18 cellular contexts compared by ENCODE assay signal in genomic region chr9:19247420-19247819, GRCh38. TPM values are rescaled to one million over a fixed set of nuclear protein-coding genes. Genes with fewer than 3 reads are reported as not detected.
DNase-seq lines count a peak whose midpoint lies in the region; ATAC-seq, FAIRE-seq and TF ChIP-seq lines count a peak whose summit lies in the region.
"Had no signal": no experiment of that assay in that cellular context is flagged by ENCODE, and none has a peak within 500 bp of the region (broad histone marks: within the 10 kb centered on the region; RNA-seq: fewer than 3 reads in every experiment).

No MANE protein-coding gene starts in this region.

- H3K27me3 ChIP-seq in CD8-positive, alpha-beta T cell (ENCODE audit: insufficient read depth, low read length), result no peaks in the 10 kb centered on the region
- H3K27me3 ChIP-seq in K562 (ENCODE audit: control insufficient read depth in 2 of 2, insufficient read depth in 2 of 2, low read length in 2 of 2), result no peaks in the 10 kb centered on the region

- no peak overlapping the region for H2AFZ ChIP-seq in K562 (ENCODE audit: low read depth, low read length)

- in situ Hi-C loops in K562 (cut with MboI) (no loop called here), KBM-7 (cut with MboI; ENCODE audit: low pct_unique_long_range_greater_than_20kb, low sequenced_read_pairs) (no loop called here)

- H3K27me3 Mint-ChIP-seq in activated naive CD4-positive, alpha-beta T cell treated with anti-CD3 and anti-CD28 coated beads, Interleukin-2, amount 50 U/mL, for 24 hours, result no peaks in the 10 kb centered on the region
- no peaks in the 10 kb centered on the region for H3K27me3 Mint-ChIP-seq in activated naive CD4-positive, alpha-beta T cell treated with anti-CD3 and anti-CD28 coated beads, Interleukin-2, amount 10 ng/mL, durations not matched to agents 7 days and 5 days
- H3K27me3 Mint-ChIP-seq in CD8-positive, alpha-beta T cell (ENCODE audit: low read depth), result no peaks in the 10 kb centered on the region
- peaks cover 3% of the 10 kb centered on the region for H3K27me3 Mint-ChIP-seq in nephron progenitor cell (ENCODE audit: low read depth, poor library complexity)

- H3K36me3 ChIP-seq in CD8-positive, alpha-beta T cell (ENCODE audit: insufficient read depth, low read length), result no peaks in the 10 kb centered on the region
- H3K36me3 ChIP-seq in K562 (ENCODE audit: control insufficient read depth, insufficient read depth, low read length), result no peaks in the 10 kb centered on the region

- peaks cover 56% of the 10 kb centered on the region for H3K79me2 ChIP-seq in K562 (ENCODE audit: control insufficient read depth, insufficient read depth, low read length)

- no peak overlapping the region for H3K9ac ChIP-seq in K562 (ENCODE audit: insufficient read depth in 1 of 2, low read depth in 2 of 2, low read length in 2 of 2)

- peaks cover 70% of the 10 kb centered on the region for H3K4me1 Mint-ChIP-seq in activated naive CD4-positive, alpha-beta T cell treated with anti-CD3 and anti-CD28 coated beads, Interleukin-2, amount 50 U/mL, for 24 hours
- peaks cover 8% of the 10 kb centered on the region for H3K4me1 Mint-ChIP-seq in activated naive CD4-positive, alpha-beta T cell treated with anti-CD3 and anti-CD28 coated beads, Interleukin-2, amount 10 ng/mL, durations not matched to agents 7 days and 5 days
- peaks cover 71% of the 10 kb centered on the region for H3K4me1 Mint-ChIP-seq in CD8-positive, alpha-beta T cell (ENCODE audit: low read depth)
- peaks cover 59% of the 10 kb centered on the region for H3K4me1 Mint-ChIP-seq in nephron progenitor cell

- peak overlapping the region; percentile 38 for H3K27ac Mint-ChIP-seq in activated naive CD4-positive, alpha-beta T cell treated with anti-CD3 and anti-CD28 coated beads, Interleukin-2, amount 50 U/mL, for 24 hours
- H3K27ac Mint-ChIP-seq in activated naive CD4-positive, alpha-beta T cell treated with anti-CD3 and anti-CD28 coated beads, Interleukin-2, amount 10 ng/mL, durations not matched to agents 7 days and 5 days, result no peak overlapping the region
- peak overlapping the region; percentile 3 for H3K27ac Mint-ChIP-seq in CD8-positive, alpha-beta T cell
- peak overlapping the region; percentile 9 for H3K27ac Mint-ChIP-seq in nephron progenitor cell

- POLR2A ChIA-PET in CD8-positive, alpha-beta T cell (lab: Charles Lee), result interaction anchor here (0.7 kb wide), 1 partner anchor 11 kb away, joined by 6 read pairs; no protein-coding TSS in a partner anchor
- POLR2A ChIA-PET in K562 (lab: Yijun Ruan, JAX), result interaction anchor here (1.2 to 1.5 kb wide), 3 partner anchors 14 to 36 kb away, joined by 3 to 4 read pairs (median 4); partner anchors contain the start of gene DENND4C

- TF ChIP-seq CTCF in CD8-positive, alpha-beta T cell (IDR thresholded peaks at IDR 0.05), result no peak
- TF ChIP-seq CTCF in K562 (IDR thresholded peaks at IDR 0.05 in 2 of 3, conservative IDR thresholded peaks at IDR 0.05 in 1 of 3; ENCODE audit: insufficient read depth in 2 of 3, low read depth in 1 of 3, low read length in 3 of 3), result no peak
- TF ChIP-seq CTCF in nephron progenitor cell (IDR thresholded peaks at IDR 0.05), result no peak

- no peaks in the 10 kb centered on the region for H3K9me1 ChIP-seq in K562 (ENCODE audit: control insufficient read depth, insufficient read depth, low read length)

- no peaks in the 10 kb centered on the region for H4K20me1 ChIP-seq in K562 (replicated peaks; ENCODE audit: control insufficient read depth, insufficient read depth, low read length)

- H3K4me1 ChIP-seq in CD8-positive, alpha-beta T cell (ENCODE audit: insufficient read depth, low read length), result peaks cover 6% of the 10 kb centered on the region
- H3K4me1 ChIP-seq in K562 (replicated peaks in 1 of 2; ENCODE audit: control insufficient read depth in 2 of 2, insufficient read depth in 2 of 2, low read length in 2 of 2), result peaks cover 0 to 3% of the 10 kb centered on the region in 2 experiments; a peak in 3 of 5 replicates

- no peaks in the 10 kb centered on the region for H3K9me3 ChIP-seq in CD8-positive, alpha-beta T cell (ENCODE audit: low read length)
- no peaks in the 10 kb centered on the region for H3K9me3 ChIP-seq in K562 (replicated peaks; ENCODE audit: control insufficient read depth, insufficient read depth, low read depth, low read length)
- H3K9me3 ChIP-seq: HAP-1 had no signal

- H3K4me2 ChIP-seq in K562 (ENCODE audit: insufficient read depth, low read length), result no peak overlapping the region

- TF ChIP-seq RAD21 in K562 (CRISPR knock-in tag; conservative IDR thresholded peaks at IDR 0.05 in 1 of 2, IDR thresholded peaks at IDR 0.05 in 1 of 2), result no peak

- BruUV-seq in K562 (replicated peaks; lab: Mats Ljungman, UMichigan), result no TSS peak

- H3K4me3 ChIP-seq in CD8-positive, alpha-beta T cell (ENCODE audit: low read depth, low read length), result no peak overlapping the region
- H3K4me3 ChIP-seq in K562, result no peak overlapping the region
- H3K4me3 ChIP-seq: HAP-1 had no signal

- WGBS in K562 (ENCODE audit: insufficient coverage, low coverage, missing lambda C conversion rate), result 100% methylated on average over 2 of the region's 2 CpGs

- DNase-seq in activated naive CD4-positive, alpha-beta T cell treated with anti-CD3 and anti-CD28 coated beads, Interleukin-2, amount 10 ng/mL, durations not matched to agents 7 days and 5 days, result no peak
- DNase-seq in CD8-positive, alpha-beta T cell, result no peak
- DNase-seq in K562 (ENCODE audit: extremely low read depth in 1 of 4, low spot score in 3 of 4), result no peak
- DNase-seq in nephron progenitor cell, result no peak
- no peak for DNase-seq in KBM-7
- no peak for DNase-seq in activated CD8-positive, alpha-beta memory T cell treated with anti-CD3 and anti-CD28 coated beads, Interleukin-2, amount 50 U/mL, for 4 hours
- no peak for DNase-seq in GM03348 (ENCODE audit: low spot score)
- DNase-seq: DMS153, DMS79 treated with DMSO at 0.1 percent for 48 hours, EL had no signal

- no peak overlapping the region for H3K27ac ChIP-seq in CD8-positive, alpha-beta T cell (ENCODE audit: low read depth, low read length)
- H3K27ac ChIP-seq in K562 (ENCODE audit: extremely low read depth, low read depth, low read length), result no peak overlapping the region
- H3K27ac ChIP-seq: 22Rv1 had no signal

- no peak for ATAC-seq in CD8-positive, alpha-beta T cell
- ATAC-seq in K562, result no peak

- intact Hi-C loops in CD8-positive, alpha-beta T cell (cut with DNase I, micrococcal nuclease), result no loop called here
- intact Hi-C loops in K562 (cut with micrococcal nuclease), result no loop called here

- H3K36me3 Mint-ChIP-seq in activated naive CD4-positive, alpha-beta T cell treated with anti-CD3 and anti-CD28 coated beads, Interleukin-2, amount 50 U/mL, for 24 hours, result peaks cover 17% of the 10 kb centered on the region
- H3K36me3 Mint-ChIP-seq in activated naive CD4-positive, alpha-beta T cell treated with anti-CD3 and anti-CD28 coated beads, Interleukin-2, amount 10 ng/mL, durations not matched to agents 7 days and 5 days, result peaks cover 11% of the 10 kb centered on the region
- peaks cover 48% of the 10 kb centered on the region for H3K36me3 Mint-ChIP-seq in CD8-positive, alpha-beta T cell
- peaks cover 22% of the 10 kb centered on the region for H3K36me3 Mint-ChIP-seq in nephron progenitor cell (ENCODE audit: low read depth)

- peak; percentile 58 for FAIRE-seq in K562 (lab: Jason Lieb, UNC)
- FAIRE-seq: D721Med, G401.6, GM12892, H1 had no signal

- no peaks in the 10 kb centered on the region for H3K9me3 Mint-ChIP-seq in activated naive CD4-positive, alpha-beta T cell treated with anti-CD3 and anti-CD28 coated beads, Interleukin-2, amount 50 U/mL, for 24 hours
- no peaks in the 10 kb centered on the region for H3K9me3 Mint-ChIP-seq in activated naive CD4-positive, alpha-beta T cell treated with anti-CD3 and anti-CD28 coated beads, Interleukin-2, amount 10 ng/mL, durations not matched to agents 7 days and 5 days
- H3K9me3 Mint-ChIP-seq in CD8-positive, alpha-beta T cell, result no peaks in the 10 kb centered on the region
- H3K9me3 Mint-ChIP-seq in nephron progenitor cell, result peaks cover 5% of the 10 kb centered on the region

- no peak for TF ChIP-seq EP300 in K562 (IDR thresholded peaks at IDR 0.05; ENCODE audit: low read length)

- no peak for TF ChIP-seq POLR2A in K562 (conservative IDR thresholded peaks at IDR 0.05)

- no peak overlapping the region for H3K4me3 Mint-ChIP-seq in activated naive CD4-positive, alpha-beta T cell treated with anti-CD3 and anti-CD28 coated beads, Interleukin-2, amount 50 U/mL, for 24 hours
- no peak overlapping the region for H3K4me3 Mint-ChIP-seq in activated naive CD4-positive, alpha-beta T cell treated with anti-CD3 and anti-CD28 coated beads, Interleukin-2, amount 10 ng/mL, durations not matched to agents 7 days and 5 days
- no peak overlapping the region for H3K4me3 Mint-ChIP-seq in CD8-positive, alpha-beta T cell
- H3K4me3 Mint-ChIP-seq in nephron progenitor cell, result peak overlapping the region; percentile 6
- H3K4me3 Mint-ChIP-seq: CD14-positive monocyte had no signal

- CTCF ChIA-PET in activated naive CD4-positive, alpha-beta T cell treated with anti-CD3 and anti-CD28 coated beads, Interleukin-2, amount 10 ng/mL, durations not matched to agents 7 days and 5 days (lab: Charles Lee), result no interaction called here
- CTCF ChIA-PET in CD8-positive, alpha-beta T cell (lab: Charles Lee), result no interaction called here
- CTCF ChIA-PET in K562 (lab: Yijun Ruan, JAX; ENCODE audit: low intra/inter-chr PET ratio), result no interaction called here

TF ChIP-seq in K562, 482 proteins besides CTCF, POLR2A, EP300 and RAD21 (continues in another document):
- TF ChIP-seq CREB1 (IDR thresholded peaks at IDR 0.05) (no peak), CREB1 (CRISPR knock-in tag; IDR thresholded peaks at IDR 0.05) (no peak), CC2D1A (IDR thresholded peaks at IDR 0.05) (no peak), NFIC (IDR thresholded peaks at IDR 0.05) (no peak)

RNA-seq across cellular contexts. Expression of gene DENND4C, which starts 16.9 kb away (rescaled TPM):
- 10 to 100 TPM; 27.4 to 29.8 TPM for total RNA-seq in CD8-positive, alpha-beta T cell
- 58.3 and 148 TPM in 2 replicates for total RNA-seq in K562 (2011; cell fraction: chromatin; rRNA removed; ENCODE audit: low replicate concordance)
- total RNA-seq in K562 (2011; cell fraction: nucleolus; rRNA removed), result 21.2 and 29.9 TPM in 2 replicates
- total RNA-seq in K562 (2011; cell fraction: nucleoplasm; rRNA removed), result 52.6 and 70.1 TPM in 2 replicates
- total RNA-seq in K562 (2014; rRNA removed) (13.6 and 15.3 TPM in 2 replicates), K562 (2014; rRNA removed; fragmentation: Illumina TruSeq; extraction: Trizol) (24.4 and 26.2 TPM in 2 replicates), K562 (2015; rRNA removed; fragmentation: Illumina TruSeq; extraction: Trizol) (26.2 and 31.8 TPM in 2 replicates), K562 (2021) (13.8 and 13.9 TPM in 2 replicates)
- polyA plus RNA-seq in K562 (2011; rRNA removed) (19.3 and 26.0 TPM in 2 replicates), K562 (2014; fragmentation: Illumina TruSeq; extraction: Trizol) (12.2 and 14.5 TPM in 2 replicates), K562 (2014; fragmentation: Nextera tagmentation; extraction: Ambion mirVana) (1 to 10 TPM; 4.8 to 6.7 TPM), K562 (2014; rRNA removed) (9.5 and 13.3 TPM in 2 replicates)
- polyA plus RNA-seq in K562 (2011; cell fraction: cytosol; rRNA removed), result 4.9 and 9.3 TPM in 2 replicates
- polyA plus RNA-seq in K562 (2011; cell fraction: nucleus; rRNA removed), result 16.9 and 17.1 TPM in 2 replicates
- polyA plus RNA-seq in K562 (2012), result 8.7 and 11.1 TPM in 2 replicates
- 63.2 and 72.7 TPM in 2 replicates for polyA minus RNA-seq in K562 (2011; rRNA and poly(A)+ RNA removed)
- polyA minus RNA-seq in K562 (2011; cell fraction: cytosol; rRNA and poly(A)+ RNA removed), result 15.4 and 29.7 TPM in 2 replicates
- 39.0 and 62.6 TPM in 2 replicates for polyA minus RNA-seq in K562 (2011; cell fraction: nucleus; rRNA and poly(A)+ RNA removed)
